In genomic region chrX:48181882-48182281, GRCh38 we compare ENCODE assay signal across 7 cellular contexts. TPM values are rescaled to one million over a fixed set of nuclear protein-coding genes. Genes with fewer than 3 reads are reported as not detected.
"Had no signal": no experiment of that assay in that cellular context is flagged by ENCODE, and none has a peak within 500 bp of the region (broad histone marks: within the 10 kb centered on the region; RNA-seq: fewer than 3 reads in every experiment).

No MANE protein-coding gene starts in this region.

RNA-seq across cellular contexts. Expression of gene SSX5, which starts 14.7 kb away (rescaled TPM):
- total RNA-seq: GM23248, H4, H7, HepG2, HFFc6, HT1080 had no signal
- polyA plus RNA-seq: GM23248, HepG2, IgD-negative memory B cell had no signal

RNA-seq across cellular contexts. Expression of gene SPACA5B, which starts 51.5 kb away (rescaled TPM):
- total RNA-seq: GM23248, H4, H7, HepG2, HFFc6, HT1080 had no signal
- polyA plus RNA-seq: GM23248, HepG2, IgD-negative memory B cell had no signal
